In the genomic region with DNA sequence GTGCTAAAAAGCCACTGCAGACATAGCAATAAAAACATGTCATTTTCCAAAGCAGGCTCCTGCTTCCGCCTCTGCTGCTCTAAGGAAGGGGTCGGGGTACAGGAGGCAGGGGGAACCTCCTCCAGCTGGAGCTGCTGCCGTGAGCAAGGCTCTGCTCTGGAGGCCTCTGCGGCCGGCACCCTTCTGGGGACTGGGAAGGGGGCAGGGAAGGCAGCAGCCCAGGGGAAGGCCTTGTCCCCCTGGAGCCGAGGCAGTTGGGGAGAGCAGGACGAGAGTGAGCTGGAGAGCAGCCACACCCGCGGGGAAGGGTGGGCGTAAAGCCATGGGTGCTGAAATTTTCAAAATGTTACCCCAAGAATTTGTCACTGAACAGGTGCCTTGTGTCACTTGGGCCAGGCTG, we compare ENCODE assay signal across 9 cellular contexts. TPM values are rescaled to one million over a fixed set of nuclear protein-coding genes. Genes with fewer than 3 reads are reported as not detected.
"Had no signal": no experiment of that assay in that cellular context is flagged by ENCODE, and none has a peak within 500 bp of the region (broad histone marks: within the 10 kb centered on the region; RNA-seq: fewer than 3 reads in every experiment).

No MANE protein-coding gene starts in this region.

RNA-seq across cellular contexts. Expression of gene PNCK, which starts 22.9 kb away (rescaled TPM):
- total RNA-seq: activated CD4-positive, alpha-beta T cell treated with anti-CD3 and anti-CD28 coated beads, Interleukin-2, amount 10 ng/mL, durations not matched to agents 7 days and 5 days; activated CD8-positive, alpha-beta memory T cell treated with anti-CD3 and anti-CD28 coated beads, Interleukin-2, amount 10 ng/mL, durations not matched to agents 7 days and 5 days; T-helper 1 cell treated with Interleukin-12 subunit alpha and Interleukin-12 subunit beta and Interleukin-4 antibody, amounts not matched to agents 30 ng/mL and 1 ng/mL, for 36 hours; T-helper 2 cell treated with Interferon-gamma antibody and Interleukin-4, amounts not matched to agents 100 ng/mL and 5 ng/mL, for 36 hours had no signal

RNA-seq across cellular contexts. Expression of gene DUSP9, which starts 49.5 kb away (rescaled TPM):
- total RNA-seq: activated CD4-positive, alpha-beta memory T cell treated with anti-CD3 and anti-CD28 coated beads, Interleukin-2, amount 10 ng/mL, durations not matched to agents 7 days and 5 days; activated CD4-positive, alpha-beta T cell treated with anti-CD3 and anti-CD28 coated beads, Interleukin-2, amount 10 ng/mL, durations not matched to agents 7 days and 5 days; activated CD8-positive, alpha-beta T cell treated with anti-CD3 and anti-CD28 coated beads, Interleukin-2, amount 10 ng/mL, durations not matched to agents 7 days and 5 days; activated naive CD8-positive, alpha-beta T cell treated with anti-CD3 and anti-CD28 coated beads, Interleukin-2, amount 10 ng/mL, durations not matched to agents 7 days and 5 days; ascending aorta; T-helper 1 cell treated with Interleukin-12 subunit alpha and Interleukin-12 subunit beta and Interleukin-4 antibody, amounts not matched to agents 30 ng/mL and 1 ng/mL, for 36 hours; T-helper 17 cell; T-helper 2 cell treated with Interferon-gamma antibody and Interleukin-4, amounts not matched to agents 100 ng/mL and 5 ng/mL, for 36 hours had no signal
